8 cellular contexts compared by ENCODE assay signal in the genomic region with DNA sequence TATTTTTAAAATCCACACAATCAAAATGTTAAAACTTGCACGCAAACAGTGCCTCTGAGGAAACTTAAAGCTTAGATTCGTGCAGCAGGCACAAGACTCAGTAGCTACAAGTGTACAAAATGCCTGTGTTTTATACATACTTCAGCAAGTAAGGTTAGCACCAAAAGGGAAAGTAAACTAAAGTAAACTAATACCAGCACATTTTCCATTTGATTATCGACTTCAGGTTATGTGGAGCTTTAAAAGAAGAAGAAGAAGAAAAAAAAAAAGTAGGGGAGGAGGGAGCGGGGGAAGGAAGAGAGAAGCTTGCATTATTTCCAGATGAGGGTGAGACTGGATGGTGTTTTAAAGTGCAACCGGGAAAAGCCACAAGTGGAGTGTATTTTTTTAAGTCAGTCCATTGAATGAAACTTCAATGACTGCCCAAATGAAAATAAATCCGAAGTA. TPM values are rescaled to one million over a fixed set of nuclear protein-coding genes. Genes with fewer than 3 reads are reported as not detected.
DNase-seq lines count a peak whose midpoint lies in the region; ATAC-seq and TF ChIP-seq lines count a peak whose summit lies in the region.

No MANE protein-coding gene starts in this region.

- H3K27ac Mint-ChIP-seq in activated T-cell treated with anti-CD3 and anti-CD28 coated beads, Interleukin-2, amount 50 U/mL, for 72 hours: peak overlapping the region; percentile 97

- no peaks in the 10 kb centered on the region for H3K27me3 Mint-ChIP-seq in activated T-cell treated with anti-CD3 and anti-CD28 coated beads, Interleukin-2, amount 50 U/mL, for 72 hours (ENCODE audit: low read depth)

- TF ChIP-seq EP300 in transverse colon (IDR thresholded peaks at IDR 0.05; ENCODE audit: low read depth): no peak

- 0 to 1% methylated on average over 6 of the region's 6 CpGs for WGBS in lung, 2 donors
- 0 to 2% methylated on average over 6 of the region's 6 CpGs for WGBS in transverse colon (ENCODE audit: low coverage in 1 of 2), 2 donors

- H3K4me1 ChIP-seq in lung (ENCODE audit: control insufficient read depth in 2 of 2, insufficient read depth in 2 of 2, low read length in 2 of 2): no peaks in the 10 kb centered on the region
- peaks cover 0 to 29% (median 12%) of the 10 kb centered on the region in 4 donors for H3K4me1 ChIP-seq in transverse colon

- H3K4me1 Mint-ChIP-seq in activated T-cell treated with anti-CD3 and anti-CD28 coated beads, Interleukin-2, amount 50 U/mL, for 72 hours (ENCODE audit: low read depth): peaks cover 15% of the 10 kb centered on the region

- H3K36me3 Mint-ChIP-seq in activated T-cell treated with anti-CD3 and anti-CD28 coated beads, Interleukin-2, amount 50 U/mL, for 72 hours (ENCODE audit: insufficient read depth in 2 of 2): peaks cover 0 to 1% of the 10 kb centered on the region in 2 donors

- no peak overlapping the region for H3K4me3 Mint-ChIP-seq in activated T-cell treated with anti-CD3 and anti-CD28 coated beads, Interleukin-2, amount 50 U/mL, for 72 hours

- in situ Hi-C loops in transverse colon (cut with MboI; ENCODE audit: low pct_ligation_motif_present in 1 of 4, low pct_unique_long_range_greater_than_20kb in 1 of 4, low sequenced_read_pairs in 3 of 4): loop anchor here (5.0 to 25.0 kb wide), 6 partner anchors 370 to 845 kb away; no protein-coding TSS in a partner anchor

- H3K4me3 ChIP-seq in lung: peak overlapping the region; percentile 4
- peak overlapping the region; percentile 35 to 57 (median 44) for H3K4me3 ChIP-seq in transverse colon

- peak; percentile 15 to 20 for ATAC-seq in activated T-cell treated with anti-CD3 and anti-CD28 coated beads, Interleukin-2, amount 50 U/mL, for 72 hours (replicated peaks in 1 of 2)
- no peak for ATAC-seq in lung (ENCODE audit: insufficient read depth, low FRiP score)
- no peak for ATAC-seq in GM21576 (IDR thresholded peaks at IDR 0.05; ENCODE audit: unreplicated experiment)

- no peak for DNase-seq in activated T-cell treated with anti-CD3 and anti-CD28 coated beads, Interleukin-2, amount 50 U/mL, for 72 hours
- no peak for DNase-seq in activated T-cell treated with anti-CD3 and anti-CD28 coated beads, Interleukin-2, amount 50 U/mL, for 1 hour
- DNase-seq in NCI-H69 (lab: John Stamatoyannopoulos, UW) (peak; percentile 59), cerebellar cortex (ENCODE audit: low spot score) (peak; percentile 37), lung (ENCODE audit: low spot score) (no peak), transverse colon (no peak), NCI-H1436 (lab: John Stamatoyannopoulos, UW) (no peak)

- H3K36me3 ChIP-seq in lung (ENCODE audit: control insufficient read depth in 2 of 2, insufficient read depth in 2 of 2, low read length in 2 of 2) (no peaks in the 10 kb centered on the region), transverse colon (no peaks in the 10 kb centered on the region)

- no peaks in the 10 kb centered on the region for H3K9me3 Mint-ChIP-seq in activated T-cell treated with anti-CD3 and anti-CD28 coated beads, Interleukin-2, amount 50 U/mL, for 72 hours

- no peaks in the 10 kb centered on the region for H3K27me3 ChIP-seq in lung (ENCODE audit: control insufficient read depth, insufficient read depth)
- no peaks in the 10 kb centered on the region for H3K27me3 ChIP-seq in transverse colon

- intact Hi-C loops in transverse colon (cut with DNase I; ENCODE audit: low total_unique reads): no loop called here

- H3K9me3 ChIP-seq in lung (ENCODE audit: control insufficient read depth in 2 of 2, insufficient read depth in 1 of 2, low read length in 1 of 2) (no peaks in the 10 kb centered on the region), transverse colon (no peaks in the 10 kb centered on the region)

- TF ChIP-seq CTCF in lung (IDR thresholded peaks at IDR 0.05; ENCODE audit: control extremely low read depth, extremely low read depth) (no peak), transverse colon (IDR thresholded peaks at IDR 0.05) (no peak)

- H3K27ac ChIP-seq in lung (ENCODE audit: low read depth in 1 of 2, low read length in 1 of 2) (peak overlapping the region in 1 of 2 donors; percentile 96), transverse colon (peak overlapping the region; percentile 79 to 90 (median 86))

- no peak for TF ChIP-seq POLR2A in transverse colon (IDR thresholded peaks at IDR 0.05)

RNA-seq across cellular contexts. Expression of gene ADAMTS6, which starts 0.6 kb away (rescaled TPM):
- total RNA-seq in activated T-cell treated with anti-CD3 and anti-CD28 coated beads, Interleukin-2, amount 50 U/mL, for 72 hours: 1 to 10 TPM; 1.6 to 2.5 TPM
- total RNA-seq in lung (10 to 100 TPM in 1 of 2 donors, 1 to 10 TPM in 1; 6.2 to 16.8 TPM), transverse colon (1 to 10 TPM in 2 of 4 donors, under 1 TPM in 1, not detected in 1; 0.96 to 2.2 (median 1.1) TPM)
- under 1 TPM; 0.19 to 0.45 TPM for polyA plus RNA-seq in lung

Comparison
In these comparisons a context has a peak if more than half of its experiments do, and no peak if none do; other contexts are left out.
1. ATAC-seq: peak in activated T-cell treated with anti-CD3 and anti-CD28 coated beads, Interleukin-2, amount 50 U/mL, for 72 hours (2 of 2); none in lung (single experiment) and GM21576 (single experiment).
2. DNase-seq: peak in NCI-H69 (single experiment) and cerebellar cortex (single experiment); none in activated T-cell treated with anti-CD3 and anti-CD28 coated beads, Interleukin-2, amount 50 U/mL, for 72 hours (0 of 2), activated T-cell treated with anti-CD3 and anti-CD28 coated beads, Interleukin-2, amount 50 U/mL, for 1 hour (single experiment), lung (single experiment), transverse colon (single experiment) and NCI-H1436 (single experiment).